ENCODE assay signal across 27 cellular contexts in genomic region chr4:38788327-38788726, GRCh38. TPM values are rescaled to one million over a fixed set of nuclear protein-coding genes. Genes with fewer than 3 reads are reported as not detected.
A peak's percentile ranks its signal among the peaks of the same experiment; 100 is the strongest.
DNase-seq lines count a peak whose midpoint lies in the region; ATAC-seq, FAIRE-seq and TF ChIP-seq lines count a peak whose summit lies in the region.
"Had no signal": no experiment of that assay in that cellular context is flagged by ENCODE, and none has a peak within 500 bp of the region (broad histone marks: within the 10 kb centered on the region; RNA-seq: fewer than 3 reads in every experiment).

No MANE protein-coding gene starts in this region.

- intact Hi-C loops in Caco-2 (cut with micrococcal nuclease; ENCODE audit: unreplicated experiment), result no loop called here

- peak overlapping the region; percentile 59 for H3K27ac ChIP-seq in keratinocyte (ENCODE audit: control insufficient read depth, insufficient read depth, low read length)
- H3K27ac ChIP-seq: BLaER1, prostate gland had no signal

- H4K20me1 ChIP-seq in keratinocyte (ENCODE audit: control insufficient read depth, extremely low read depth, insufficient read depth, low read length), result no peaks in the 10 kb centered on the region
- H4K20me1 ChIP-seq: BLaER1 had no signal

- TF ChIP-seq CTCF in cardiac fibroblast (IDR thresholded peaks at IDR 0.05; ENCODE audit: low read depth, low read length) (no peak), keratinocyte (optimal IDR thresholded peaks at IDR 0.05 in 1 of 3, IDR thresholded peaks at IDR 0.05 in 1 of 3, conservative IDR thresholded peaks at IDR 0.05 in 1 of 3; ENCODE audit: extremely low read depth in 1 of 3, insufficient read depth in 2 of 3, low read length in 3 of 3) (no peak), Caco-2 (IDR thresholded peaks at IDR 0.05; ENCODE audit: insufficient read depth in 1 of 2, low read depth in 1 of 2, low read length in 1 of 2, severe bottlenecking in 1 of 2, unreplicated experiment in 1 of 2) (no peak)

- BruUV-seq in Caco-2 (replicated peaks; lab: Mats Ljungman, UMichigan), result no TSS peak

- H3K9me3 ChIP-seq in keratinocyte (ENCODE audit: control insufficient read depth, low read depth, low read length) (no peaks in the 10 kb centered on the region), Caco-2 (no peaks in the 10 kb centered on the region; the same call in 1 of the 2 replicates)
- H3K9me3 ChIP-seq: prostate gland had no signal

- ATAC-seq in GM21423 (IDR thresholded peaks at IDR 0.05; ENCODE audit: unreplicated experiment), result no peak
- no peak for ATAC-seq in GM21367 (IDR thresholded peaks at IDR 0.05; ENCODE audit: unreplicated experiment)
- ATAC-seq: activated T-helper 17 cell treated with anti-CD3 and anti-CD28 coated beads, Interleukin-2, amount 50 U/mL, for 72 hours; natural killer cell had no signal

- POLR2A ChIA-PET in Caco-2 (lab: Charles Lee), result no interaction called here

- H3K9me3 Mint-ChIP-seq in Caco-2 (ENCODE audit: unreplicated experiment), result no peaks in the 10 kb centered on the region

- peaks cover 6% of the 10 kb centered on the region for H3K4me1 ChIP-seq in keratinocyte (ENCODE audit: control insufficient read depth, extremely low read depth, insufficient read depth, low read length)
- H3K4me1 ChIP-seq in Caco-2, result no peaks in the 10 kb centered on the region
- H3K4me1 ChIP-seq: prostate gland had no signal

- no peak overlapping the region for H3K4me3 Mint-ChIP-seq in Caco-2 (ENCODE audit: unreplicated experiment)
- H3K4me3 Mint-ChIP-seq: activated CD4-positive, alpha-beta T cell treated with anti-CD3 and anti-CD28 coated beads, Interleukin-2, amount 10 ng/mL, durations not matched to agents 24 days and 14 days; activated naive CD8-positive, alpha-beta T cell treated with anti-CD3 and anti-CD28 coated beads for 36 hours; activated T-helper 17 cell treated with anti-CD3 and anti-CD28 coated beads, Interleukin-2, amount 50 U/mL, for 72 hours; natural killer cell had no signal

- no peaks in the 10 kb centered on the region for H3K9me1 ChIP-seq in keratinocyte (ENCODE audit: control insufficient read depth, extremely low read depth, insufficient read depth, low read length)

- peaks cover 4% of the 10 kb centered on the region for H3K27me3 Mint-ChIP-seq in Caco-2 (ENCODE audit: insufficient read depth, unreplicated experiment)
- H3K27me3 Mint-ChIP-seq: activated CD4-positive, alpha-beta T cell treated with anti-CD3 and anti-CD28 coated beads, Interleukin-2, amount 10 ng/mL, durations not matched to agents 24 days and 14 days; activated naive CD8-positive, alpha-beta T cell treated with anti-CD3 and anti-CD28 coated beads for 36 hours; activated T-helper 17 cell treated with anti-CD3 and anti-CD28 coated beads, Interleukin-2, amount 50 U/mL, for 72 hours had no signal

- DNase-seq in A172 (ENCODE audit: low spot score) (peak; percentile 33), M059J (ENCODE audit: low read depth) (peak; percentile 32), cardiac fibroblast (ENCODE audit: low read depth in 2 of 2) (peak; percentile 29 to 77), keratinocyte (ENCODE audit: low read depth, low spot score) (peak; percentile 60), DMS79 (lab: John Stamatoyannopoulos, UW) (no peak), Caco-2 (no peak)
- DNase-seq: activated CD4-positive, alpha-beta T cell treated with anti-CD3 and anti-CD28 coated beads, Interleukin-2, amount 10 ng/mL, durations not matched to agents 24 days and 14 days; activated naive CD8-positive, alpha-beta T cell treated with anti-CD3 and anti-CD28 coated beads for 36 hours; caudate nucleus; effector CD8-positive, alpha-beta T cell; hippocampal formation; KG1; kidney; mesendoderm; natural killer cell; NCI-H1092; NCI-H2081 treated with DMSO at 0.1 percent for 48 hours; NCI-H524 treated with DMSO at 0.1 percent for 48 hours; SIG-M5; T-helper 1 cell had no signal

- peak overlapping the region; percentile 47 for H2AFZ ChIP-seq in keratinocyte (ENCODE audit: control insufficient read depth, low read length)

- H3K36me3 ChIP-seq in keratinocyte (ENCODE audit: control insufficient read depth in 2 of 2, extremely low read depth in 1 of 2, insufficient read depth in 2 of 2, low read length in 2 of 2) (no peaks in the 10 kb centered on the region), Caco-2 (ENCODE audit: control insufficient read depth, insufficient read depth, low read length) (no peaks in the 10 kb centered on the region)
- H3K36me3 ChIP-seq: prostate gland had no signal

- peaks cover 6% of the 10 kb centered on the region for H3K4me1 Mint-ChIP-seq in Caco-2 (ENCODE audit: low read depth, unreplicated experiment)
- H3K4me1 Mint-ChIP-seq: activated T-helper 17 cell treated with anti-CD3 and anti-CD28 coated beads, Interleukin-2, amount 50 U/mL, for 72 hours; natural killer cell had no signal

- no peak overlapping the region for H3K4me2 ChIP-seq in keratinocyte (ENCODE audit: control insufficient read depth, extremely low read depth, insufficient read depth, low read depth, low read length)
- H3K4me2 ChIP-seq: BLaER1 had no signal

- H3K79me2 ChIP-seq in keratinocyte (ENCODE audit: control insufficient read depth, insufficient read depth, low read length), result no peaks in the 10 kb centered on the region

- no peak overlapping the region for H3K9ac ChIP-seq in keratinocyte (ENCODE audit: control insufficient read depth, extremely low read depth, insufficient read depth, low read length)
- H3K9ac ChIP-seq: BLaER1 had no signal

- peak; percentile 56 for FAIRE-seq in keratinocyte (lab: Jason Lieb, UNC)
- FAIRE-seq: kidney had no signal

- H3K27me3 ChIP-seq in keratinocyte (ENCODE audit: control insufficient read depth, extremely low read depth, insufficient read depth, low read length), result no peaks in the 10 kb centered on the region
- H3K27me3 ChIP-seq in Caco-2 (replicated peaks; ENCODE audit: control insufficient read depth, insufficient read depth, low read length), result no peaks in the 10 kb centered on the region
- H3K27me3 ChIP-seq: BLaER1 had no signal

- no peak overlapping the region for H3K4me3 ChIP-seq in cardiac fibroblast (replicated peaks in 1 of 2; ENCODE audit: low read depth in 2 of 2, low read length in 2 of 2)
- no peak overlapping the region for H3K4me3 ChIP-seq in keratinocyte (ENCODE audit: control insufficient read depth in 2 of 3, extremely low read depth in 1 of 3, insufficient read depth in 2 of 3, low read depth in 1 of 3, low read length in 3 of 3)
- no peak overlapping the region for H3K4me3 ChIP-seq in Caco-2 (ENCODE audit: low read depth, low read length)
- H3K4me3 ChIP-seq: BLaER1, prostate gland had no signal

- dilution Hi-C loops in keratinocyte (cut with MboI; ENCODE audit: extremely low pct_ligation_motif_present, low sequenced_read_pairs), result no loop called here

- no peaks in the 10 kb centered on the region for H3K36me3 Mint-ChIP-seq in Caco-2 (ENCODE audit: insufficient read depth, unreplicated experiment)

- no peak overlapping the region for H3K27ac Mint-ChIP-seq in Caco-2 (ENCODE audit: unreplicated experiment)
- H3K27ac Mint-ChIP-seq: activated CD4-positive, alpha-beta T cell treated with anti-CD3 and anti-CD28 coated beads, Interleukin-2, amount 10 ng/mL, durations not matched to agents 24 days and 14 days; activated naive CD8-positive, alpha-beta T cell treated with anti-CD3 and anti-CD28 coated beads for 36 hours; activated T-helper 17 cell treated with anti-CD3 and anti-CD28 coated beads, Interleukin-2, amount 50 U/mL, for 72 hours; natural killer cell had no signal

- CTCF ChIA-PET in Caco-2 (lab: Charles Lee), result no interaction called here

RNA-seq across cellular contexts. Expression of gene TLR10, which starts 5.5 kb away (rescaled TPM):
- not detected in 2 replicates for total RNA-seq in A172 (2014; rRNA removed; shearing (Covaris generic))
- total RNA-seq in M059J (2014; rRNA removed; shearing (Covaris generic)), result not detected in 2 replicates
- polyA plus RNA-seq in keratinocyte, result 0.01 to 0.23 TPM (median 0.05 TPM) in 3 replicates
- 1.3 TPM for polyA plus RNA-seq in keratinocyte (2011; ENCODE audit: low read depth)
- 0.13 TPM in 1 of 2 replicates, not detected in the other for polyA plus RNA-seq in keratinocyte (2011; cell fraction: cytosol; rRNA removed)
- polyA plus RNA-seq in keratinocyte (2011; cell fraction: nucleus; rRNA removed), result 0.11 and 0.13 TPM in 2 replicates
- polyA plus RNA-seq in keratinocyte (2012; ENCODE audit: low replicate concordance), result 0.83 TPM in 1 of 2 replicates, not detected in the other
- 0.06 TPM in 1 of 3 replicates, not detected in the others for polyA minus RNA-seq in keratinocyte
- not detected for polyA minus RNA-seq in keratinocyte (2011; cell fraction: cytosol; rRNA and poly(A)+ RNA removed)
- polyA minus RNA-seq in keratinocyte (2011; cell fraction: nucleus; rRNA and poly(A)+ RNA removed), result 0.39 and 0.42 TPM in 2 replicates
- total RNA-seq in Caco-2 (2022), result not detected in 2 replicates
- total RNA-seq: A673; activated CD4-positive, alpha-beta T cell treated with anti-CD3 and anti-CD28 coated beads, Interleukin-2, amount 10 ng/mL, durations not matched to agents 24 days and 14 days; fibroblast of villous mesenchyme had no signal

RNA-seq across cellular contexts. Expression of gene TLR1, which starts 16.3 kb away (rescaled TPM):
- 0.60 and 4.6 TPM in 2 replicates for total RNA-seq in A172 (2014; rRNA removed; shearing (Covaris generic))
- 3.2 and 5.5 TPM in 2 replicates for total RNA-seq in M059J (2014; rRNA removed; shearing (Covaris generic))
- 0.42 to 1.6 TPM (median 0.73 TPM) in 3 replicates for polyA plus RNA-seq in keratinocyte
- polyA plus RNA-seq in keratinocyte (2011; ENCODE audit: low read depth), result 2.5 TPM
- polyA plus RNA-seq in keratinocyte (2011; cell fraction: cytosol; rRNA removed), result 0.43 and 1.2 TPM in 2 replicates
- 3.3 and 3.7 TPM in 2 replicates for polyA plus RNA-seq in keratinocyte (2011; cell fraction: nucleus; rRNA removed)
- 0.25 and 3.2 TPM in 2 replicates for polyA plus RNA-seq in keratinocyte (2012; ENCODE audit: low replicate concordance)
- 1.2 to 2.1 TPM (median 1.6 TPM) in 3 replicates for polyA minus RNA-seq in keratinocyte
- polyA minus RNA-seq in keratinocyte (2011; cell fraction: cytosol; rRNA and poly(A)+ RNA removed), result not detected
- 5.8 and 11.0 TPM in 2 replicates for polyA minus RNA-seq in keratinocyte (2011; cell fraction: nucleus; rRNA and poly(A)+ RNA removed)
- total RNA-seq in Caco-2 (2022), result not detected in 2 replicates

Comparison
In these comparisons a context has a peak if more than half of its experiments do, and no peak if none do; other contexts are left out.
1. DNase-seq: peak in A172 (single experiment), M059J (single experiment), cardiac fibroblast (2 of 2) and keratinocyte (single experiment); none in DMS79 (single experiment) and Caco-2 (0 of 2).